In the genomic region with DNA sequence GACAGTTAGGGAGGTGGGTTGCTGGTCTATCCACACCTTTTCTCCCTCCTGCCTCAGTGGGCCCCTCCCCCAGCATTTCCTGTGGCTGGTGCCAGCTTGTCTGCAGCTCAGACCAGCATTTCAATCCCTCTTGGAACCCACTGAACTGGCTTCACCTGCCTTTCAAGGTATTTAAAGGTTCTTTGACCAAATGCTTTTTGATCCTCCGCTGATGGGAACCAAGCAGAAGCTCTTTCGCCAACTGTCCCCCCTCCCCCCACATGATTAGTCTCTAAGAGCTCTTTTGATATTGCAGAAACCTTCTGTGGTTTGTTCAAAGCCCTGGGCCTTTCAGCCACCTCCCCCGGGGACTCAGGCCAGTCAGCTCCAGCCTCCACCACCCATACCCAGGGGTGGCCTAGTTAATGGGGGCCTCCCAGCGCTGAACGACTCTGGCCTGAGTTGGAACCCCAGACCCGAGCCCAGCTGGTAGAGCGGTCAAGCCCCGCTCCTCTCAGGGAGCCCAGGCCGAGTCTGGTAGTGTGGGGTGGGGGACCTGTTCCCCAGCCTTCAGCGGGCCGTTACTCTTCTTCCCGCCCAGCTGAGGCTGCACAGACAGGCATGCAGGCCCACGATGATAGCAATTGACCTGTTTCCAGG, we compare ENCODE assay signal across 10 cellular contexts. TPM values are rescaled to one million over a fixed set of nuclear protein-coding genes. Genes with fewer than 3 reads are reported as not detected.
DNase-seq lines count a peak whose midpoint lies in the region; ATAC-seq and TF ChIP-seq lines count a peak whose summit lies in the region.
"Had no signal": no experiment of that assay in that cellular context is flagged by ENCODE, and none has a peak within 500 bp of the region (broad histone marks: within the 10 kb centered on the region; RNA-seq: fewer than 3 reads in every experiment).

No MANE protein-coding gene starts in this region.

- no peaks in the 10 kb centered on the region for H3K27me3 ChIP-seq in thyroid gland
- H3K27me3 ChIP-seq: ovary had no signal

- H3K4me1 ChIP-seq in thyroid gland: peaks cover 22 to 27% of the 10 kb centered on the region in 2 donors

- H3K9me3 ChIP-seq in iPS-18c (ENCODE audit: control insufficient read depth, insufficient read depth, low read length) (no peaks in the 10 kb centered on the region), thyroid gland (no peaks in the 10 kb centered on the region)
- H3K9me3 ChIP-seq: ovary had no signal

- WGBS in thyroid gland, 2 donors: 45 to 46% methylated on average over 8 to 13 of the region's 13 CpGs

- DNase-seq in NCI-H2029 (lab: John Stamatoyannopoulos, UW) (peak; percentile 51), NCI-H2029 treated with DMSO at 0.1 percent for 48 hours (lab: John Stamatoyannopoulos, UW) (no peak), OCI-M1 (lab: John Stamatoyannopoulos, UW) (peak; percentile 19), thyroid gland (no peak), NCI-H1092 treated with DMSO at 0.1 percent for 48 hours (lab: John Stamatoyannopoulos, UW) (no peak)
- no peak for DNase-seq in stimulated activated CD4-positive, alpha-beta T cell treated with anti-CD3 and anti-CD28 coated beads, Interleukin-2, amount 100 ng/mL, for 24 hours

- intact Hi-C loops in thyroid gland (cut with DNase I): no loop called here

- no peak for ATAC-seq in GM19452 (IDR thresholded peaks at IDR 0.05; ENCODE audit: unreplicated experiment)

- TF ChIP-seq CTCF in thyroid gland (IDR thresholded peaks at IDR 0.05): no peak

- TF ChIP-seq POLR2A in thyroid gland (IDR thresholded peaks at IDR 0.05): no peak

- no peaks in the 10 kb centered on the region for H3K36me3 ChIP-seq in thyroid gland
- H3K36me3 ChIP-seq: ovary had no signal

- H3K4me3 ChIP-seq in iPS-18c (ENCODE audit: insufficient read depth, low read depth, low read length) (peak overlapping the region; percentile 64), thyroid gland (replicated peaks in 1 of 3) (peak overlapping the region in 1 of 3 donors; percentile 42)
- H3K4me3 ChIP-seq: K562 had no signal

- H3K27ac ChIP-seq in thyroid gland: peak overlapping the region in 2 of 3 donors; percentile 43 to 66
- H3K27ac ChIP-seq: ovary had no signal

RNA-seq across cellular contexts. Expression of gene SYT7, which starts 6.0 kb away (rescaled TPM):
- total RNA-seq in thyroid gland: 10 to 100 TPM in 2 of 4 donors, 1 to 10 TPM in 2; 5.2 to 12.6 (median 8.8) TPM

Comparison
In these comparisons a context has a peak if more than half of its experiments do, and no peak if none do; other contexts are left out.
1. DNase-seq: peak in NCI-H2029 (single experiment) and OCI-M1 (single experiment); none in NCI-H2029 treated with DMSO at 0.1 percent for 48 hours (single experiment), thyroid gland (0 of 2), stimulated activated CD4-positive, alpha-beta T cell treated with anti-CD3 and anti-CD28 coated beads, Interleukin-2, amount 100 ng/mL, for 24 hours (0 of 2) and NCI-H1092 treated with DMSO at 0.1 percent for 48 hours (single experiment).